Comparison of ENCODE assay signal across 14 cellular contexts in the genomic region with DNA sequence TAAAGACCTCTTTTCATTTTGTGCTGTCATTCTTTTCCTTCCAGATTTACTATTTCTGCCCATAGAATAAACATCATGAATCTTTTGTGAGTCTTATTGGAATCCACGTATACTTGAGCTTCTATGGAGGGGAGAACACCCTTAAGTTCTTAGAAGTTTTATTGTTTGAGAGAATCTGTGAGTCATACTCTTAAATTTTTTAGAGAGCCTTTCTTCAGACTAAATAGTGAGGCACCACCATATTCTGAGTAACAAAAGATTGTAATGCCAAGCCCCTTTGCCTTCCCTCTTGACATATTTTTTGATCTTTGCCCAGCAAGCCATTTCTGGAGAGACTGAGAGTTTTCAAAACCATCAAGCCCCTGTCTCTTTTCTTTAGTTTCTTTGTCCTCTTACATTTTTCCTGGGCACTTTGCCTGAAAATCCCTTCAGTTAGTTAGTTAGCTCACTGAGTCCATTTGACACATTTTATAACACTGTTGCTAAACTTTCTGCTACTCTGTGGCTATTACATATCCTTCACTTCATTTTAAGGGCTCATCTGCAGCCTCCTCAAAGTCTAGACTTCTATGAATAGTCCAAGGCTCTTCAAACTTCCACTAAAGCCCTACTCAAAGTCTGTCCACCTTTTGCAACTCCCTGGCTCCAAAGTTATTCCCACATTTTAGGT.
DNase-seq lines count a peak whose midpoint lies in the region; ATAC-seq and TF ChIP-seq lines count a peak whose summit lies in the region.
"Had no signal": no experiment of that assay in that cellular context is flagged by ENCODE, and none has a peak within 500 bp of the region (broad histone marks: within the 10 kb centered on the region; RNA-seq: fewer than 3 reads in every experiment).

No MANE protein-coding gene starts in this region.

- H2BK15ac ChIP-seq in IMR-90 (ENCODE audit: low read depth, low read length), result no peak overlapping the region

- no peak overlapping the region for H4K8ac ChIP-seq in IMR-90 (ENCODE audit: low read depth in 2 of 2, low read length in 2 of 2)

- H3K23ac ChIP-seq in IMR-90 (ENCODE audit: low read depth, low read length), result no peak overlapping the region

- H3K36me3 ChIP-seq in IMR-90 (ENCODE audit: control insufficient read depth, insufficient read depth, low read length), result peaks cover 15% of the 10 kb centered on the region

- no peak for TF ChIP-seq RAD21 in IMR-90 (IDR thresholded peaks at IDR 0.05; ENCODE audit: low read length)

- H3K27me3 Mint-ChIP-seq in CD4-positive, alpha-beta T cell, result no peaks in the 10 kb centered on the region
- H3K27me3 Mint-ChIP-seq in nephron progenitor cell (ENCODE audit: low read depth, poor library complexity), result peaks cover 4% of the 10 kb centered on the region

- peaks cover 15 to 37% of the 10 kb centered on the region in 2 experiments for H3K79me1 ChIP-seq in IMR-90 (ENCODE audit: low read depth in 1 of 2, low read length in 2 of 2)

- POLR2A ChIA-PET in CD4-positive, alpha-beta T cell (lab: Charles Lee), result no interaction called here
- POLR2A ChIA-PET in IMR-90 (lab: Charles Lee; ENCODE audit: unreplicated experiment), result interaction anchor here (0.5 kb wide), 1 partner anchor 715 kb away, joined by 6 read pairs; no protein-coding TSS in a partner anchor

- no peak overlapping the region for H2AFZ ChIP-seq in IMR-90 (replicated peaks; ENCODE audit: low read length, poor library complexity)

- H3K4me2 ChIP-seq in IMR-90 (ENCODE audit: low read depth, low read length), result peak overlapping the region; percentile 81

- TF ChIP-seq CTCF in CD4-positive, alpha-beta T cell (IDR thresholded peaks at IDR 0.05), result no peak
- TF ChIP-seq CTCF in IMR-90 (conservative IDR thresholded peaks at IDR 0.05; ENCODE audit: low read depth, low read length) (no peak), nephron progenitor cell (IDR thresholded peaks at IDR 0.05) (no peak)

- dilution Hi-C loops in IMR-90 (cut with HindIII; ENCODE audit: low sequenced_read_pairs, unreplicated experiment), result no loop called here

- H2AK5ac ChIP-seq in IMR-90 (ENCODE audit: low read depth, low read length), result no peak overlapping the region

- H3K9me1 ChIP-seq in IMR-90 (ENCODE audit: insufficient read depth, low read length), result peaks cover 10% of the 10 kb centered on the region

- H4K5ac ChIP-seq in IMR-90 (ENCODE audit: low read depth, low read length), result peak overlapping the region; percentile 58; the same call in 1 of the 2 replicates

- no peak overlapping the region for H3K4ac ChIP-seq in IMR-90 (ENCODE audit: low read depth, low read length)

- CTCF ChIA-PET in CD4-positive, alpha-beta T cell (lab: Charles Lee), result no interaction called here
- CTCF ChIA-PET in IMR-90 (lab: Yijun Ruan, JAX), result interaction anchor here (0.9 to 1.3 kb wide), 2 partner anchors 17 to 143 kb away, joined by 3 read pairs; no protein-coding TSS in a partner anchor

- peak overlapping the region; percentile 64 for H2BK5ac ChIP-seq in IMR-90 (ENCODE audit: low read depth, low read length, poor library complexity, severe bottlenecking)

- H3K56ac ChIP-seq in IMR-90 (ENCODE audit: extremely low read depth, insufficient read depth, low read length), result no peak overlapping the region

- H3K27ac Mint-ChIP-seq in CD4-positive, alpha-beta T cell, result peak overlapping the region; percentile 30
- H3K27ac Mint-ChIP-seq in nephron progenitor cell, result peak overlapping the region; percentile 36
- H3K27ac Mint-ChIP-seq: activated naive CD4-positive, alpha-beta T cell treated with anti-CD3 and anti-CD28 coated beads, Interleukin-2, amount 50 U/mL, for 72 hours; endodermal cell had no signal

- no peak overlapping the region for H2AK9ac ChIP-seq in IMR-90 (replicated peaks; ENCODE audit: low read depth, low read length, poor library complexity)

- no peaks in the 10 kb centered on the region for H3K9me3 Mint-ChIP-seq in CD4-positive, alpha-beta T cell
- H3K9me3 Mint-ChIP-seq in nephron progenitor cell, result no peaks in the 10 kb centered on the region
- H3K9me3 Mint-ChIP-seq: activated naive CD4-positive, alpha-beta T cell treated with anti-CD3 and anti-CD28 coated beads, Interleukin-2, amount 50 U/mL, for 72 hours; endodermal cell had no signal

- no peak overlapping the region for H4K91ac ChIP-seq in IMR-90 (ENCODE audit: insufficient read depth, low read depth, low read length)

- H3K4me3 Mint-ChIP-seq in CD4-positive, alpha-beta T cell, result no peak overlapping the region
- H3K4me3 Mint-ChIP-seq in nephron progenitor cell, result no peak overlapping the region
- H3K4me3 Mint-ChIP-seq: endodermal cell had no signal

- no peak overlapping the region for H3K14ac ChIP-seq in IMR-90 (replicated peaks; ENCODE audit: low read depth, low read length)

- BruUV-seq in IMR-90 (replicated peaks; lab: Mats Ljungman, UMichigan), result no TSS peak

- H3K4me1 Mint-ChIP-seq in CD4-positive, alpha-beta T cell (ENCODE audit: low read depth), result peaks cover 4% of the 10 kb centered on the region
- peaks cover 15% of the 10 kb centered on the region for H3K4me1 Mint-ChIP-seq in nephron progenitor cell
- H3K4me1 Mint-ChIP-seq: endodermal cell had no signal

- peaks cover 88% of the 10 kb centered on the region for H3K36me3 Mint-ChIP-seq in CD4-positive, alpha-beta T cell (ENCODE audit: low read depth)
- peaks cover 85% of the 10 kb centered on the region for H3K36me3 Mint-ChIP-seq in nephron progenitor cell (ENCODE audit: low read depth)

- no peak for ATAC-seq in CD4-positive, alpha-beta T cell (ENCODE audit: poor library complexity)
- peak; percentile 89 for ATAC-seq in IMR-90 (ENCODE audit: low read depth)
- ATAC-seq in HG03097 (IDR thresholded peaks at IDR 0.05; ENCODE audit: low FRiP score, unreplicated experiment), result no peak
- ATAC-seq in HG02852 (IDR thresholded peaks at IDR 0.05; ENCODE audit: unreplicated experiment), result no peak
- ATAC-seq in right cardiac atrium, result no peak
- ATAC-seq: activated naive CD4-positive, alpha-beta T cell treated with anti-CD3 and anti-CD28 coated beads, Interleukin-2, amount 50 U/mL, for 72 hours had no signal

- H3K4me1 ChIP-seq in IMR-90 (ENCODE audit: control insufficient read depth, insufficient read depth, low read length) (peaks cover 17% of the 10 kb centered on the region), right cardiac atrium (ENCODE audit: control insufficient read depth, insufficient read depth, low read length) (no peaks in the 10 kb centered on the region)

- no peak overlapping the region for H2BK120ac ChIP-seq in IMR-90 (ENCODE audit: low read depth, low read length)

- no peak for TF ChIP-seq POLR2A in IMR-90 (IDR thresholded peaks at IDR 0.05; ENCODE audit: low read depth, low read length)

- no peaks in the 10 kb centered on the region for H3K9me3 ChIP-seq in CD4-positive, alpha-beta T cell (ENCODE audit: control insufficient read depth, low read length)
- H3K9me3 ChIP-seq in IMR-90 (ENCODE audit: control insufficient read depth, insufficient read depth, low read length) (no peaks in the 10 kb centered on the region), right cardiac atrium (ENCODE audit: control insufficient read depth, low read length) (no peaks in the 10 kb centered on the region)

- no CpG with 5 or more reads among the region's 1 CpG for WGBS in IMR-90 (ENCODE audit: extremely low coverage in 2 of 2, insufficient read length in 1 of 2), 2 experiments
- 81% methylated on average over 1 of the region's 1 CpG for WGBS in right cardiac atrium

- H2BK20ac ChIP-seq in IMR-90 (ENCODE audit: low read depth, low read length), result no peak overlapping the region

- no peak overlapping the region for H3K27ac ChIP-seq in CD4-positive, alpha-beta T cell (ENCODE audit: low read depth, low read length)
- H3K27ac ChIP-seq in IMR-90 (ENCODE audit: insufficient read depth, low read length) (no peak overlapping the region), right cardiac atrium (ENCODE audit: low read length) (no peak overlapping the region)
- H3K27ac ChIP-seq: skin epidermis had no signal

- peak overlapping the region; percentile 68 for H3K18ac ChIP-seq in IMR-90 (ENCODE audit: low read depth, low read length)

- H3K9ac ChIP-seq in IMR-90 (ENCODE audit: low read depth, low read length), result no peak overlapping the region

- no peaks in the 10 kb centered on the region for H3K27me3 ChIP-seq in CD4-positive, alpha-beta T cell (ENCODE audit: control insufficient read depth, insufficient read depth, low read length)
- H3K27me3 ChIP-seq in IMR-90 (ENCODE audit: control insufficient read depth, insufficient read depth, low read length) (no peaks in the 10 kb centered on the region), right cardiac atrium (ENCODE audit: control insufficient read depth, insufficient read depth) (no peaks in the 10 kb centered on the region)

- intact Hi-C loops in CD4-positive, alpha-beta T cell (cut with DNase I, micrococcal nuclease), result no loop called here
- intact Hi-C loops in IMR-90 (cut with micrococcal nuclease), result no loop called here
- intact Hi-C loops in right cardiac atrium (cut with DNase I), result no loop called here

- H3K4me3 ChIP-seq in IMR-90 (ENCODE audit: insufficient read depth, low read depth, low read length), result no peak overlapping the region
- H3K4me3 ChIP-seq in right cardiac atrium (ENCODE audit: low read length), result no peak overlapping the region
- H3K4me3 ChIP-seq: skin epidermis had no signal

- H4K20me1 ChIP-seq in IMR-90 (ENCODE audit: insufficient read depth, low read length), result peaks cover 7% of the 10 kb centered on the region; the same call in 1 of the 2 replicates

- in situ Hi-C loops in IMR-90 (cut with MboI; ENCODE audit: low sequenced_read_pairs), result no loop called here

- no peak for DNase-seq in CD4-positive, alpha-beta T cell
- peak; percentile 81 for DNase-seq in IMR-90
- DNase-seq in dedifferentiated amniotic fluid mesenchymal stem cell (ENCODE audit: extremely low spot score), result peak; percentile 20
- no peak for DNase-seq in nephron progenitor cell
- no peak for DNase-seq in NCI-H187 treated with DMSO at 0.1 percent for 48 hours (lab: John Stamatoyannopoulos, UW)
- DNase-seq in right cardiac atrium, result no peak
- DNase-seq: activated CD4-positive, alpha-beta T cell treated with anti-CD3 and anti-CD28 coated beads for 48 hours; endodermal cell; NCI-H1048; SIG-M5 had no signal

TF ChIP-seq in IMR-90, 13 proteins besides CTCF, POLR2A, EP300 and RAD21 (continues in another document):
- TF ChIP-seq FOS (IDR thresholded peaks at IDR 0.05; ENCODE audit: low read depth, low read length) (no peak; the same call in 1 of the 2 replicates), NFE2L2 (IDR thresholded peaks at IDR 0.05; ENCODE audit: low read depth, low read length) (no peak), MXI1 (IDR thresholded peaks at IDR 0.05; ENCODE audit: borderline replicate concordance, low read depth, low read length) (no peak), CHD1 (IDR thresholded peaks at IDR 0.05; ENCODE audit: low read depth, low read length) (no peak)
- TF ChIP-seq, protein P1, sequence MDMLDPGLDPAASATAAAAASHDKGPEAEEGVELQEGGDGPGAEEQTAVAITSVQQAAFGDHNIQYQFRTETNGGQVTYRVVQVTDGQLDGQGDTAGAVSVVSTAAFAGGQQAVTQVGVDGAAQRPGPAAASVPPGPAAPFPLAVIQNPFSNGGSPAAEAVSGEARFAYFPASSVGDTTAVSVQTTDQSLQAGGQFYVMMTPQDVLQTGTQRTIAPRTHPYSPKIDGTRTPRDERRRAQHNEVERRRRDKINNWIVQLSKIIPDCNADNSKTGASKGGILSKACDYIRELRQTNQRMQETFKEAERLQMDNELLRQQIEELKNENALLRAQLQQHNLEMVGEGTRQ (IDR thresholded peaks at IDR 0.05; ENCODE audit: low read depth, low read length), result no peak

Comparison
In these comparisons a context has a peak if more than half of its experiments do, and no peak if none do; other contexts are left out.
1. DNase-seq: peak in IMR-90 (single experiment) and dedifferentiated amniotic fluid mesenchymal stem cell (single experiment); none in CD4-positive, alpha-beta T cell (0 of 10), nephron progenitor cell (single experiment), NCI-H187 treated with DMSO at 0.1 percent for 48 hours (single experiment) and right cardiac atrium (0 of 3).